Comparison of ENCODE assay signal across 8 cellular contexts in genomic region chr5:78899922-78900362, GRCh38.
DNase-seq lines count a peak whose midpoint lies in the region; ATAC-seq and TF ChIP-seq lines count a peak whose summit lies in the region.

No MANE protein-coding gene starts in this region.

- intact Hi-C loops in body of pancreas (cut with DNase I) (loop anchor here (10.0 kb wide), 1 partner anchor 65 kb away; no protein-coding TSS in a partner anchor), mucosa of descending colon (cut with DNase I, micrococcal nuclease) (loop anchor here in 1 of 2 donors (10.0 kb wide), 2 partner anchors 65 to 355 kb away; no protein-coding TSS in a partner anchor)

- TF ChIP-seq CTCF in GM06990 (IDR thresholded peaks at IDR 0.05; ENCODE audit: insufficient read depth, low read length, poor library complexity, severe bottlenecking): peak; percentile 76
- TF ChIP-seq CTCF in body of pancreas (IDR thresholded peaks at IDR 0.05): peak; percentile 64 to 89 (median 87)
- TF ChIP-seq CTCF in mucosa of descending colon (IDR thresholded peaks at IDR 0.05): peak; percentile 42

- no peaks in the 10 kb centered on the region for H3K9me3 ChIP-seq in body of pancreas
- peaks cover 5% of the 10 kb centered on the region for H3K9me3 ChIP-seq in mucosa of descending colon

- in situ Hi-C loops in ACHN (cut with HindIII; ENCODE audit: low pct_ligation_motif_present, low pct_unique_long_range_greater_than_20kb, low sequenced_read_pairs): no loop called here

- peak; percentile 69 for DNase-seq in ACHN
- DNase-seq in GM06990 (ENCODE audit: extremely low read depth, insufficient read length): no peak
- peak; percentile 40 for DNase-seq in NCI-H460 (ENCODE audit: extremely low read depth, low read depth)
- peak; percentile 67 to 76 (median 72) for DNase-seq in body of pancreas
- DNase-seq in mucosa of descending colon: peak in 2 of 3 donors; percentile 45 to 75
- DNase-seq in cortex of kidney (lab: John Stamatoyannopoulos, UW): no peak
- no peak for DNase-seq in stimulated activated naive CD8-positive, alpha-beta T cell treated with anti-CD3 and anti-CD28 coated beads, Interleukin-15, Interleukin-2, amounts not matched to agents 100 U/mL and 50 U/mL, for 24 hours

- H3K4me1 ChIP-seq in body of pancreas (peaks cover 3% of the 10 kb centered on the region), mucosa of descending colon (ENCODE audit: low read depth) (no peaks in the 10 kb centered on the region)

- H3K36me3 ChIP-seq in GM06990 (ENCODE audit: control insufficient read depth, insufficient read depth, low read length): no peaks in the 10 kb centered on the region; the same call in 1 of the 2 replicates
- H3K36me3 ChIP-seq in body of pancreas (replicated peaks in 1 of 2; ENCODE audit: insufficient read depth in 1 of 2, low read depth in 2 of 2): no peaks in the 10 kb centered on the region
- no peaks in the 10 kb centered on the region for H3K36me3 ChIP-seq in mucosa of descending colon (ENCODE audit: low read depth)

- H3K4me3 ChIP-seq in GM06990 (replicated peaks; ENCODE audit: low read depth, low read length) (no peak overlapping the region), body of pancreas (no peak overlapping the region), mucosa of descending colon (no peak overlapping the region)

- 6 to 8% methylated on average over 3 of the region's 3 CpGs for WGBS in body of pancreas, 2 donors

- ATAC-seq in body of pancreas (peak; percentile 79), mucosa of descending colon (peak; percentile 75), HG03432 (IDR thresholded peaks at IDR 0.05; ENCODE audit: unreplicated experiment) (no peak)
- no peak for ATAC-seq in stimulated activated naive CD8-positive, alpha-beta T cell treated with anti-CD3 and anti-CD28 coated beads, Interleukin-15, Interleukin-2, amounts not matched to agents 100 U/mL and 50 U/mL, for 24 hours

- no peaks in the 10 kb centered on the region for H3K27me3 ChIP-seq in GM06990 (replicated peaks; ENCODE audit: control insufficient read depth, insufficient read depth, low read length)
- no peaks in the 10 kb centered on the region for H3K27me3 ChIP-seq in body of pancreas

- no peak for TF ChIP-seq POLR2A in body of pancreas (IDR thresholded peaks at IDR 0.05)

- no peak overlapping the region for H3K27ac ChIP-seq in body of pancreas

Comparison
In these comparisons a context has a peak if more than half of its experiments do, and no peak if none do; other contexts are left out.
1. DNase-seq: peak in ACHN (single experiment), NCI-H460 (single experiment), body of pancreas (4 of 4) and mucosa of descending colon (2 of 3); none in GM06990 (single experiment), cortex of kidney (single experiment) and stimulated activated naive CD8-positive, alpha-beta T cell treated with anti-CD3 and anti-CD28 coated beads, Interleukin-15, Interleukin-2, amounts not matched to agents 100 U/mL and 50 U/mL, for 24 hours (single experiment).
2. ATAC-seq: peak in body of pancreas (single experiment) and mucosa of descending colon (single experiment); none in stimulated activated naive CD8-positive, alpha-beta T cell treated with anti-CD3 and anti-CD28 coated beads, Interleukin-15, Interleukin-2, amounts not matched to agents 100 U/mL and 50 U/mL, for 24 hours (single experiment) and HG03432 (single experiment).
3. Peak in every context shown above with its lines, with median percentiles within 50 percentile points of each other: CTCF ChIP-seq.